ENCODE assay signal across 15 cellular contexts in the genomic region with DNA sequence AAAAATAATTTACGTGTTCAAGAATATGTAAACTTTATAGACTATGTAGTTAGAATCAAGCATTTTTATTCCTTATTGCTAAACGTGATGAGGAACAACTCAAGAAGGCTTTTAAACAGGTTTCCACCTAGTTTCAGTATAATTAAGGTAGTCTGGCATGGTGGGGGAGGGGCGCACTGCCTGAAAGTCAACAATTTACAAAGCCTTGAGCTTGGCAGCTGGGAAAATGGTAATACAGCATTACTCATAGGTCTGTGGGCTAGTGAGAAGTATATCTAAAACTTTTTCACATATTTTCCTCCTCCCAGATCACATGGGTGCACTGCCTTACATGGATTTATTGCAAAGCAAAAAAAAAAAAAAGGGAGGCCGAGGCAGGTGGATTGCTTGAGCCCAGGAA.
DNase-seq lines count a peak whose midpoint lies in the region; ATAC-seq and TF ChIP-seq lines count a peak whose summit lies in the region.
"Had no signal": no experiment of that assay in that cellular context is flagged by ENCODE, and none has a peak within 500 bp of the region (broad histone marks: within the 10 kb centered on the region; RNA-seq: fewer than 3 reads in every experiment).

No MANE protein-coding gene starts in this region.

- no peaks in the 10 kb centered on the region for H3K36me3 Mint-ChIP-seq in MCF 10A (ENCODE audit: insufficient read depth, unreplicated experiment)
- H3K36me3 Mint-ChIP-seq: natural killer cell had no signal

- peak; percentile 59 for ATAC-seq in foreskin keratinocyte
- no peak for ATAC-seq in HG02571 (IDR thresholded peaks at IDR 0.05; ENCODE audit: unreplicated experiment)
- ATAC-seq: natural killer cell had no signal

- H3K4me3 ChIP-seq in breast epithelium = no peak overlapping the region
- H3K4me3 ChIP-seq in SJCRH30 = no peak overlapping the region
- H3K4me3 ChIP-seq: BLaER1 treated with 17β-estradiol and CSF1 and Interleukin-3, amounts not matched to agents 10 nM and 100 nM; SK-N-MC had no signal

- peaks cover 7% of the 10 kb centered on the region for H3K4me1 Mint-ChIP-seq in MCF 10A (ENCODE audit: insufficient read depth, unreplicated experiment)
- H3K4me1 Mint-ChIP-seq: natural killer cell had no signal

- BruUV-seq in MCF 10A (replicated peaks; lab: Mats Ljungman, UMichigan) = no TSS peak

- H3K27ac ChIP-seq in breast epithelium = no peak overlapping the region
- no peak overlapping the region for H3K27ac ChIP-seq in SJCRH30
- H3K27ac ChIP-seq in foreskin keratinocyte = no peak overlapping the region
- H3K27ac ChIP-seq: BLaER1 treated with 17β-estradiol and CSF1 and Interleukin-3, amounts not matched to agents 10 nM and 100 nM; SK-N-MC had no signal

- H3K27me3 ChIP-seq in breast epithelium (no peaks in the 10 kb centered on the region), SJCRH30 (no peaks in the 10 kb centered on the region), foreskin keratinocyte (no peaks in the 10 kb centered on the region)
- H3K27me3 ChIP-seq: BLaER1 treated with 17β-estradiol and CSF1 and Interleukin-3, amounts not matched to agents 10 nM and 100 nM had no signal

- H3K4me1 ChIP-seq in breast epithelium = no peaks in the 10 kb centered on the region
- peaks cover 10% of the 10 kb centered on the region; the same call in 1 of the 2 replicates for H3K4me1 ChIP-seq in SJCRH30
- peaks cover 5% of the 10 kb centered on the region for H3K4me1 ChIP-seq in foreskin keratinocyte

- DNase-seq in MCF 10A (ENCODE audit: unreplicated experiment) (peak; percentile 43), breast epithelium (ENCODE audit: low spot score in 2 of 2) (no peak), SJCRH30 (peak; percentile 3 to 14), foreskin keratinocyte (peak; percentile 49 to 65), NCI-H2081 treated with DMSO at 0.1 percent for 48 hours (lab: John Stamatoyannopoulos, UW) (no peak), HUDEP-2 (lab: John Stamatoyannopoulos, UW; ENCODE audit: unreplicated experiment in 76 of 76) (no peak)
- no peak for DNase-seq in activated CD4-positive, CD25-positive, alpha-beta regulatory T cell (lab: John Stamatoyannopoulos, UW)
- DNase-seq: aorta, head of caudate nucleus, natural killer cell, NCI-H187 had no signal

- CTCF ChIA-PET in MCF 10A (lab: Yijun Ruan, JAX) = no interaction called here

- H3K27me3 Mint-ChIP-seq in MCF 10A (ENCODE audit: insufficient read depth, unreplicated experiment) = no peaks in the 10 kb centered on the region

- H3K9me3 Mint-ChIP-seq in MCF 10A (ENCODE audit: unreplicated experiment) = no peaks in the 10 kb centered on the region
- H3K9me3 Mint-ChIP-seq: natural killer cell; stimulated activated naive CD8-positive, alpha-beta T cell treated with anti-CD3 and anti-CD28 coated beads, Interleukin-15, Interleukin-2, amounts not matched to agents 100 ng/mL and 50 ng/mL, for 24 hours had no signal

- TF ChIP-seq CTCF in MCF 10A (IDR thresholded peaks at IDR 0.05; ENCODE audit: unreplicated experiment) (no peak), breast epithelium (IDR thresholded peaks at IDR 0.05) (no peak), foreskin keratinocyte (conservative IDR thresholded peaks at IDR 0.05) (no peak)

- intact Hi-C loops in MCF 10A (cut with micrococcal nuclease) (no loop called here), breast epithelium (cut with DNase I; ENCODE audit: low total_unique reads) (no loop called here)

- H3K27ac Mint-ChIP-seq in MCF 10A (ENCODE audit: low read depth, unreplicated experiment) = no peak overlapping the region
- H3K27ac Mint-ChIP-seq: natural killer cell; stimulated activated naive CD8-positive, alpha-beta T cell treated with anti-CD3 and anti-CD28 coated beads, Interleukin-15, Interleukin-2, amounts not matched to agents 100 ng/mL and 50 ng/mL, for 24 hours had no signal

- H3K9me3 ChIP-seq in breast epithelium = no peaks in the 10 kb centered on the region
- no peaks in the 10 kb centered on the region for H3K9me3 ChIP-seq in SJCRH30 (replicated peaks)
- H3K9me3 ChIP-seq: BLaER1 treated with 17β-estradiol and CSF1 and Interleukin-3, amounts not matched to agents 10 nM and 100 nM had no signal

- H3K4me3 Mint-ChIP-seq in MCF 10A (ENCODE audit: unreplicated experiment) = no peak overlapping the region
- H3K4me3 Mint-ChIP-seq: natural killer cell; stimulated activated naive CD8-positive, alpha-beta T cell treated with anti-CD3 and anti-CD28 coated beads, Interleukin-15, Interleukin-2, amounts not matched to agents 100 ng/mL and 50 ng/mL, for 24 hours had no signal

- POLR2A ChIA-PET in MCF 10A (lab: Yijun Ruan, JAX) = no interaction called here

- no peak for TF ChIP-seq POLR2A in breast epithelium (IDR thresholded peaks at IDR 0.05)

- H3K36me3 ChIP-seq in breast epithelium (no peaks in the 10 kb centered on the region), SJCRH30 (no peaks in the 10 kb centered on the region)

Comparison
In these comparisons a context has a peak if more than half of its experiments do, and no peak if none do; other contexts are left out.
1. DNase-seq: peak in MCF 10A (single experiment), SJCRH30 (2 of 2) and foreskin keratinocyte (2 of 2); none in breast epithelium (0 of 2), activated CD4-positive, CD25-positive, alpha-beta regulatory T cell (0 of 4), NCI-H2081 treated with DMSO at 0.1 percent for 48 hours (single experiment) and HUDEP-2 (0 of 76).